1 cellular context compared by ENCODE assay signal in the genomic region with DNA sequence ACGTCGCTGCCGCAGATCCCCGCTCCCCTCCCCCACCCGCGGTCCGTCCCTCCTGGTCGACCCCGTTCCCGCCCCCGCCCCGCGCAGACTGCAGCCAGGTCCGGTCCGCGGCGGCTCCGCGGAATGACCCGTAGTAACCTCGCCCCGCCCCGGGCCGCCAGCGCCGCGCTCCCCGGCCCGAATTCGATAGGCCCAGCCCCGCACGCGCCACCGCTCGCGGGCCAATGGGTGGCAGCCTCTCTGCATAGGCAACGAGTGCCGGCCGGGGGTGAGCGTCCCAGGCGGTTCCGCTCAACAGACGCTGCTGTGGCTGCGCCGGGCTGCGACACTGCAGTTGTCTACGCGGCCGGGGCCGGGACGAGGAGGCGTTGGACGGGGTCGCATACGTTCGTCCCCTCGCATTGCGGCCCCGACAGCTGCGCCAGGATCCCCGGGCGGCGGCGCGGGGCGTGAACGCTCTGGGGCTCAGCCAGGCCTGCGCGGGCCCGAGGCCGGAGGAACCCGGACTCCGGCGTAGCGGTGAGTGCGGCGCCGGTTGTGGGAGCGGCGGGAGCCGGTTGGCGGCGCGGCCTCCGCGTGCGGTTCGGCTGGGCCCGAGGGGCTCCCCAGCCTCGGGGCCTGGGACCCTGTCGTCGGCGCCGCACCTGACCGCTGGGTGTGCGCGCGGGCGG.
TF ChIP-seq lines count a peak whose summit lies in the region.

A gene (plus strand): TSS at position 297 of the 671 bp plus-strand sequence. CDS start 47,737 bp downstream, outside the sequence.

TF ChIP-seq in HepG2, 621 proteins besides CTCF, POLR2A, EP300 and RAD21 (continued from another document and continues in another):
- TF ChIP-seq, protein P1, sequence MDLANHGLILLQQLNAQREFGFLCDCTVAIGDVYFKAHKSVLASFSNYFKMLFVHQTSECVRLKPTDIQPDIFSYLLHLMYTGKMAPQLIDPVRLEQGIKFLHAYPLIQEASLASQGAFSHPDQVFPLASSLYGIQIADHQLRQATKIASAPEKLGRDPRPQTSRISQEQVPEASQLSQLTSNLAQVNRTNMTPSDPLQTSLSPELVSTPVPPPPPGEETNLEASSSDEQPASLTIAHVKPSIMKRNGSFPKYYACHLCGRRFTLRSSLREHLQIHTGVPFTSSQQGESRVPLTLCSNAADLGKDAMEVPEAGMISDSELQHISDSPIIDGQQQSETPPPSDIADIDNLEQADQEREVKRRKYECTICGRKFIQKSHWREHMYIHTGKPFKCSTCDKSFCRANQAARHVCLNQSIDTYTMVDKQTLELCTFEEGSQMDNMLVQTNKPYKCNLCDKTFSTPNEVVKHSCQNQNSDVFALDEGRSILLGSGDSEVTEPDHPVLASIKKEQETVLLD (CRISPR knock-in tag; IDR thresholded peaks at IDR 0.05; ENCODE audit: low read depth) = peak; percentile 76
- TF ChIP-seq, protein P2, sequence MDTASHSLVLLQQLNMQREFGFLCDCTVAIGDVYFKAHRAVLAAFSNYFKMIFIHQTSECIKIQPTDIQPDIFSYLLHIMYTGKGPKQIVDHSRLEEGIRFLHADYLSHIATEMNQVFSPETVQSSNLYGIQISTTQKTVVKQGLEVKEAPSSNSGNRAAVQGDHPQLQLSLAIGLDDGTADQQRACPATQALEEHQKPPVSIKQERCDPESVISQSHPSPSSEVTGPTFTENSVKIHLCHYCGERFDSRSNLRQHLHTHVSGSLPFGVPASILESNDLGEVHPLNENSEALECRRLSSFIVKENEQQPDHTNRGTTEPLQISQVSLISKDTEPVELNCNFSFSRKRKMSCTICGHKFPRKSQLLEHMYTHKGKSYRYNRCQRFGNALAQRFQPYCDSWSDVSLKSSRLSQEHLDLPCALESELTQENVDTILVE (CRISPR knock-in tag; IDR thresholded peaks at IDR 0.05) = 0 out of 2 replicates have a peak, but pooled peaks have one; percentile 45
- TF ChIP-seq SMAD1 (CRISPR knock-in tag; IDR thresholded peaks at IDR 0.05; ENCODE audit: borderline replicate concordance, low read depth) (peak; percentile 91), RFXAP (CRISPR knock-in tag; IDR thresholded peaks at IDR 0.05; ENCODE audit: borderline replicate concordance) (peak; percentile 91), SYNCRIP (IDR thresholded peaks at IDR 0.05; ENCODE audit: insufficient read depth, low read depth, low read length) (no peak), FIP1L1 (IDR thresholded peaks at IDR 0.05; ENCODE audit: borderline replicate concordance, insufficient read depth, low read depth, low read length) (0 out of 2 replicates have a peak, but pooled peaks have one; percentile 41), ZC3H4 (CRISPR knock-in tag; IDR thresholded peaks at IDR 0.05; ENCODE audit: borderline replicate concordance) (0 out of 2 replicates have a peak, but pooled peaks have one; percentile 29), ZNF263 (CRISPR knock-in tag; IDR thresholded peaks at IDR 0.05) (peak; percentile 59), ATF1 (CRISPR knock-in tag; IDR thresholded peaks at IDR 0.05) (no peak), RBM39 (IDR thresholded peaks at IDR 0.05; ENCODE audit: low read depth, low read length, poor library complexity, severe bottlenecking) (peak; percentile 86), ZFP1 (CRISPR knock-in tag; IDR thresholded peaks at IDR 0.05) (peak; percentile 58; the same call in 1 of the 2 replicates), ZSCAN25 (CRISPR knock-in tag; IDR thresholded peaks at IDR 0.05) (peak; percentile 69; the same call in 1 of the 2 replicates), GTF2F1 (IDR thresholded peaks at IDR 0.05; ENCODE audit: low read length) (peak; percentile 96), NFIB (CRISPR knock-in tag; IDR thresholded peaks at IDR 0.05; ENCODE audit: borderline replicate concordance) (no peak), ZNF546 (CRISPR knock-in tag; conservative IDR thresholded peaks at IDR 0.05) (0 out of 2 replicates have a peak, but pooled peaks have one; percentile 76), POLR2AphosphoS2 (IDR thresholded peaks at IDR 0.05; ENCODE audit: low read depth, low read length) (peak; percentile 90), ZNF614 (CRISPR knock-in tag; IDR thresholded peaks at IDR 0.05; ENCODE audit: borderline replicate concordance) (peak; percentile 91; the same call in 1 of the 2 replicates), ATRX (CRISPR knock-in tag; IDR thresholded peaks at IDR 0.05; ENCODE audit: borderline replicate concordance) (no peak), MZF1 (CRISPR knock-in tag; IDR thresholded peaks at IDR 0.05; ENCODE audit: borderline replicate concordance) (no peak), ISX (CRISPR knock-in tag; conservative IDR thresholded peaks at IDR 0.05) (no peak), PHF21A (CRISPR knock-in tag; IDR thresholded peaks at IDR 0.05) (peak; percentile 86), SRF (IDR thresholded peaks at IDR 0.05; ENCODE audit: low read depth, low read length) (no peak), ZFAT (CRISPR knock-in tag; conservative IDR thresholded peaks at IDR 0.05) (peak; percentile 71; the same call in 1 of the 2 replicates), ZNF317 (CRISPR knock-in tag; IDR thresholded peaks at IDR 0.05) (peak; percentile 52; the same call in 1 of the 2 replicates), ZNF296 (CRISPR knock-in tag; conservative IDR thresholded peaks at IDR 0.05) (no peak), ZNF496 (CRISPR knock-in tag; IDR thresholded peaks at IDR 0.05; ENCODE audit: insufficient replicate concordance) (no peak), RAD51 (IDR thresholded peaks at IDR 0.05; ENCODE audit: borderline replicate concordance) (peak; percentile 62; the same call in 1 of the 2 replicates), RFX3 (CRISPR knock-in tag; IDR thresholded peaks at IDR 0.05) (no peak), ZNF768 (CRISPR knock-in tag; IDR thresholded peaks at IDR 0.05) (peak; percentile 88), REL (CRISPR knock-in tag; conservative IDR thresholded peaks at IDR 0.05) (peak; percentile 99), TARDBP (CRISPR knock-in tag; IDR thresholded peaks at IDR 0.05) (peak; percentile 62; the same call in 1 of the 2 replicates), ZNF589 (CRISPR knock-in tag; conservative IDR thresholded peaks at IDR 0.05) (peak; percentile 98)
- TF ChIP-seq, protein P3, sequence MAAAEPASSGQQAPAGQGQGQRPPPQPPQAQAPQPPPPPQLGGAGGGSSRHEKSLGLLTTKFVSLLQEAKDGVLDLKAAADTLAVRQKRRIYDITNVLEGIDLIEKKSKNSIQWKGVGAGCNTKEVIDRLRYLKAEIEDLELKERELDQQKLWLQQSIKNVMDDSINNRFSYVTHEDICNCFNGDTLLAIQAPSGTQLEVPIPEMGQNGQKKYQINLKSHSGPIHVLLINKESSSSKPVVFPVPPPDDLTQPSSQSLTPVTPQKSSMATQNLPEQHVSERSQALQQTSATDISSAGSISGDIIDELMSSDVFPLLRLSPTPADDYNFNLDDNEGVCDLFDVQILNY (CRISPR knock-in tag; conservative IDR thresholded peaks at IDR 0.05) = peak; percentile 49
- TF ChIP-seq, protein P4, sequence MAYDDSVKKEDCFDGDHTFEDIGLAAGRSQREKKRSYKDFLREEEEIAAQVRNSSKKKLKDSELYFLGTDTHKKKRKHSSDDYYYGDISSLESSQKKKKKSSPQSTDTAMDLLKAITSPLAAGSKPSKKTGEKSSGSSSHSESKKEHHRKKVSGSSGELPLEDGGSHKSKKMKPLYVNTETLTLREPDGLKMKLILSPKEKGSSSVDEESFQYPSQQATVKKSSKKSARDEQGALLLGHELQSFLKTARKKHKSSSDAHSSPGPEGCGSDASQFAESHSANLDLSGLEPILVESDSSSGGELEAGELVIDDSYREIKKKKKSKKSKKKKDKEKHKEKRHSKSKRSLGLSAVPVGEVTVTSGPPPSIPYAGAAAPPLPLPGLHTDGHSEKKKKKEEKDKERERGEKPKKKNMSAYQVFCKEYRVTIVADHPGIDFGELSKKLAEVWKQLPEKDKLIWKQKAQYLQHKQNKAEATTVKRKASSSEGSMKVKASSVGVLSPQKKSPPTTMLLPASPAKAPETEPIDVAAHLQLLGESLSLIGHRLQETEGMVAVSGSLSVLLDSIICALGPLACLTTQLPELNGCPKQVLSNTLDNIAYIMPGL (CRISPR knock-in tag; IDR thresholded peaks at IDR 0.05; ENCODE audit: borderline replicate concordance in 1 of 2, low read depth in 1 of 2) = peak; percentile 91 to 93
- TF ChIP-seq, protein P5, sequence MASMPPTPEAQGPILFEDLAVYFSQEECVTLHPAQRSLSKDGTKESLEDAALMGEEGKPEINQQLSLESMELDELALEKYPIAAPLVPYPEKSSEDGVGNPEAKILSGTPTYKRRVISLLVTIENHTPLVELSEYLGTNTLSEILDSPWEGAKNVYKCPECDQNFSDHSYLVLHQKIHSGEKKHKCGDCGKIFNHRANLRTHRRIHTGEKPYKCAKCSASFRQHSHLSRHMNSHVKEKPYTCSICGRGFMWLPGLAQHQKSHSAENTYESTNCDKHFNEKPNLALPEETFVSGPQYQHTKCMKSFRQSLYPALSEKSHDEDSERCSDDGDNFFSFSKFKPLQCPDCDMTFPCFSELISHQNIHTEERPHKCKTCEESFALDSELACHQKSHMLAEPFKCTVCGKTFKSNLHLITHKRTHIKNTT (CRISPR knock-in tag; IDR thresholded peaks at IDR 0.05) = no peak
- TF ChIP-seq, protein P6, sequence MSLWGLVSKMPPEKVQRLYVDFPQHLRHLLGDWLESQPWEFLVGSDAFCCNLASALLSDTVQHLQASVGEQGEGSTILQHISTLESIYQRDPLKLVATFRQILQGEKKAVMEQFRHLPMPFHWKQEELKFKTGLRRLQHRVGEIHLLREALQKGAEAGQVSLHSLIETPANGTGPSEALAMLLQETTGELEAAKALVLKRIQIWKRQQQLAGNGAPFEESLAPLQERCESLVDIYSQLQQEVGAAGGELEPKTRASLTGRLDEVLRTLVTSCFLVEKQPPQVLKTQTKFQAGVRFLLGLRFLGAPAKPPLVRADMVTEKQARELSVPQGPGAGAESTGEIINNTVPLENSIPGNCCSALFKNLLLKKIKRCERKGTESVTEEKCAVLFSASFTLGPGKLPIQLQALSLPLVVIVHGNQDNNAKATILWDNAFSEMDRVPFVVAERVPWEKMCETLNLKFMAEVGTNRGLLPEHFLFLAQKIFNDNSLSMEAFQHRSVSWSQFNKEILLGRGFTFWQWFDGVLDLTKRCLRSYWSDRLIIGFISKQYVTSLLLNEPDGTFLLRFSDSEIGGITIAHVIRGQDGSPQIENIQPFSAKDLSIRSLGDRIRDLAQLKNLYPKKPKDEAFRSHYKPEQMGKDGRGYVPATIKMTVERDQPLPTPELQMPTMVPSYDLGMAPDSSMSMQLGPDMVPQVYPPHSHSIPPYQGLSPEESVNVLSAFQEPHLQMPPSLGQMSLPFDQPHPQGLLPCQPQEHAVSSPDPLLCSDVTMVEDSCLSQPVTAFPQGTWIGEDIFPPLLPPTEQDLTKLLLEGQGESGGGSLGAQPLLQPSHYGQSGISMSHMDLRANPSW (CRISPR knock-in tag; IDR thresholded peaks at IDR 0.05; ENCODE audit: borderline replicate concordance) = no peak
- TF ChIP-seq, protein P7, sequence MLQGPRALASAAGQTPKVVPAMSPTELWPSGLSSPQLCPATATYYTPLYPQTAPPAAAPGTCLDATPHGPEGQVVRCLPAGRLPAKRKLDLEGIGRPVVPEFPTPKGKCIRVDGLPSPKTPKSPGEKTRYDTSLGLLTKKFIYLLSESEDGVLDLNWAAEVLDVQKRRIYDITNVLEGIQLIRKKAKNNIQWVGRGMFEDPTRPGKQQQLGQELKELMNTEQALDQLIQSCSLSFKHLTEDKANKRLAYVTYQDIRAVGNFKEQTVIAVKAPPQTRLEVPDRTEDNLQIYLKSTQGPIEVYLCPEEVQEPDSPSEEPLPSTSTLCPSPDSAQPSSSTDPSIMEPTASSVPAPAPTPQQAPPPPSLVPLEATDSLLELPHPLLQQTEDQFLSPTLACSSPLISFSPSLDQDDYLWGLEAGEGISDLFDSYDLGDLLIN (CRISPR knock-in tag; IDR thresholded peaks at IDR 0.05; ENCODE audit: borderline replicate concordance) = peak; percentile 32; the same call in 1 of the 2 replicates
- TF ChIP-seq, protein P8, sequence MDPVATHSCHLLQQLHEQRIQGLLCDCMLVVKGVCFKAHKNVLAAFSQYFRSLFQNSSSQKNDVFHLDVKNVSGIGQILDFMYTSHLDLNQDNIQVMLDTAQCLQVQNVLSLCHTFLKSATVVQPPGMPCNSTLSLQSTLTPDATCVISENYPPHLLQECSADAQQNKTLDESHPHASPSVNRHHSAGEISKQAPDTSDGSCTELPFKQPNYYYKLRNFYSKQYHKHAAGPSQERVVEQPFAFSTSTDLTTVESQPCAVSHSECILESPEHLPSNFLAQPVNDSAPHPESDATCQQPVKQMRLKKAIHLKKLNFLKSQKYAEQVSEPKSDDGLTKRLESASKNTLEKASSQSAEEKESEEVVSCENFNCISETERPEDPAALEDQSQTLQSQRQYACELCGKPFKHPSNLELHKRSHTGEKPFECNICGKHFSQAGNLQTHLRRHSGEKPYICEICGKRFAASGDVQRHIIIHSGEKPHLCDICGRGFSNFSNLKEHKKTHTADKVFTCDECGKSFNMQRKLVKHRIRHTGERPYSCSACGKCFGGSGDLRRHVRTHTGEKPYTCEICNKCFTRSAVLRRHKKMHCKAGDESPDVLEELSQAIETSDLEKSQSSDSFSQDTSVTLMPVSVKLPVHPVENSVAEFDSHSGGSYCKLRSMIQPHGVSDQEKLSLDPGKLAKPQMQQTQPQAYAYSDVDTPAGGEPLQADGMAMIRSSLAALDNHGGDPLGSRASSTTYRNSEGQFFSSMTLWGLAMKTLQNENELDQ (CRISPR knock-in tag; IDR thresholded peaks at IDR 0.05; ENCODE audit: borderline replicate concordance) = peak; percentile 53; the same call in 1 of the 2 replicates
- TF ChIP-seq, protein P9, sequence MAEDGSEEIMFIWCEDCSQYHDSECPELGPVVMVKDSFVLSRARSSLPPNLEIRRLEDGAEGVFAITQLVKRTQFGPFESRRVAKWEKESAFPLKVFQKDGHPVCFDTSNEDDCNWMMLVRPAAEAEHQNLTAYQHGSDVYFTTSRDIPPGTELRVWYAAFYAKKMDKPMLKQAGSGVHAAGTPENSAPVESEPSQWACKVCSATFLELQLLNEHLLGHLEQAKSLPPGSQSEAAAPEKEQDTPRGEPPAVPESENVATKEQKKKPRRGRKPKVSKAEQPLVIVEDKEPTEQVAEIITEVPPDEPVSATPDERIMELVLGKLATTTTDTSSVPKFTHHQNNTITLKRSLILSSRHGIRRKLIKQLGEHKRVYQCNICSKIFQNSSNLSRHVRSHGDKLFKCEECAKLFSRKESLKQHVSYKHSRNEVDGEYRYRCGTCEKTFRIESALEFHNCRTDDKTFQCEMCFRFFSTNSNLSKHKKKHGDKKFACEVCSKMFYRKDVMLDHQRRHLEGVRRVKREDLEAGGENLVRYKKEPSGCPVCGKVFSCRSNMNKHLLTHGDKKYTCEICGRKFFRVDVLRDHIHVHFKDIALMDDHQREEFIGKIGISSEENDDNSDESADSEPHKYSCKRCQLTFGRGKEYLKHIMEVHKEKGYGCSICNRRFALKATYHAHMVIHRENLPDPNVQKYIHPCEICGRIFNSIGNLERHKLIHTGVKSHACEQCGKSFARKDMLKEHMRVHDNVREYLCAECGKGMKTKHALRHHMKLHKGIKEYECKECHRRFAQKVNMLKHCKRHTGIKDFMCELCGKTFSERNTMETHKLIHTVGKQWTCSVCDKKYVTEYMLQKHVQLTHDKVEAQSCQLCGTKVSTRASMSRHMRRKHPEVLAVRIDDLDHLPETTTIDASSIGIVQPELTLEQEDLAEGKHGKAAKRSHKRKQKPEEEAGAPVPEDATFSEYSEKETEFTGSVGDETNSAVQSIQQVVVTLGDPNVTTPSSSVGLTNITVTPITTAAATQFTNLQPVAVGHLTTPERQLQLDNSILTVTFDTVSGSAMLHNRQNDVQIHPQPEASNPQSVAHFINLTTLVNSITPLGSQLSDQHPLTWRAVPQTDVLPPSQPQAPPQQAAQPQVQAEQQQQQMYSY (CRISPR knock-in tag; IDR thresholded peaks at IDR 0.05) = peak; percentile 77
